22 cellular contexts compared by ENCODE assay signal in the genomic region with DNA sequence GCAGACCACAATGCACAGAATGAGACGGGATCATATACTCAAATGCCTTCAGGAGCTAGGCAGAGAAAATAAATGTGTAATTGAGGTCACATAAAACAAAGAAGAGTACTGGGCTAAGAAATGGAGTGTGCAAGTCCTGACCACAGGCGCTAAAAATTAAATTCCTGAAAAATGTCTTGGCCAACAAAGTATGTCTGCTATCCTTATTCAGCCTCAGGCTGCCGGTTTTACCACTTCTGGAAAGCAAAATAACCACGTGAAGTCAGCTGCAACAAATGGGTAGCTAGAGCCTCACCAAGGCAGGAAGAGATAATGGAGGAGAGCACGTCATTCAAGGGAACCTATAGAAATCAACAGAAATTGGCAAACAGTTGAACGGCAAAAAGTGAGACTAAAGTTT. TPM values are rescaled to one million over a fixed set of nuclear protein-coding genes. Genes with fewer than 3 reads are reported as not detected.
A peak's percentile ranks its signal among the peaks of the same experiment; 100 is the strongest.
DNase-seq lines count a peak whose midpoint lies in the region; ATAC-seq and TF ChIP-seq lines count a peak whose summit lies in the region.
"Had no signal": no experiment of that assay in that cellular context is flagged by ENCODE, and none has a peak within 500 bp of the region (broad histone marks: within the 10 kb centered on the region; RNA-seq: fewer than 3 reads in every experiment).

No MANE protein-coding gene starts in this region.

- POLR2A ChIA-PET in WTC11 (lab: Charles Lee) = no interaction called here

- H3K27me3 Mint-ChIP-seq in WTC11 (ENCODE audit: low read depth) = no peaks in the 10 kb centered on the region; the same call in 1 of the 2 replicates

- H3K36me3 Mint-ChIP-seq in WTC11 = peaks cover 27% of the 10 kb centered on the region
- H3K36me3 Mint-ChIP-seq: activated CD4-positive, alpha-beta memory T cell treated with anti-CD3 and anti-CD28 coated beads for 36 hours; activated naive CD8-positive, alpha-beta T cell had no signal

- TF ChIP-seq CTCF in 22Rv1 (IDR thresholded peaks at IDR 0.05) (no peak), WTC11 (IDR thresholded peaks at IDR 0.05) (no peak)

- H3K4me1 Mint-ChIP-seq in WTC11 = peaks cover 25% of the 10 kb centered on the region

- H3K27ac Mint-ChIP-seq in WTC11 = 0 out of 2 replicates have a peak overlapping the region, but pooled peaks have one; percentile 3
- H3K27ac Mint-ChIP-seq: activated CD4-positive, alpha-beta memory T cell treated with anti-CD3 and anti-CD28 coated beads for 36 hours; activated naive CD8-positive, alpha-beta T cell; activated T-cell treated with anti-CD3 and anti-CD28 coated beads, Interleukin-2, amount 50 U/mL, for 72 hours had no signal

- H3K9me3 Mint-ChIP-seq in WTC11 = no peaks in the 10 kb centered on the region
- H3K9me3 Mint-ChIP-seq: activated CD4-positive, alpha-beta memory T cell treated with anti-CD3 and anti-CD28 coated beads for 36 hours; activated T-cell treated with anti-CD3 and anti-CD28 coated beads, Interleukin-2, amount 50 U/mL, for 72 hours had no signal

- peak; percentile 45 for DNase-seq in GM03348 (ENCODE audit: low spot score)
- DNase-seq in WTC11 (ENCODE audit: low spot score) = no peak
- DNase-seq in iris pigment epithelial cell (ENCODE audit: low read depth) = peak; percentile 66
- no peak for DNase-seq in NCI-H526 (lab: John Stamatoyannopoulos, UW)
- no peak for DNase-seq in NCI-H146 (lab: John Stamatoyannopoulos, UW)
- DNase-seq: activated CD4-positive, alpha-beta memory T cell treated with anti-CD3 and anti-CD28 coated beads for 36 hours; activated T-cell treated with anti-CD3 and anti-CD28 coated beads, Interleukin-2, amount 50 U/mL, for 72 hours; COR-L47; effector CD4-positive, alpha-beta T cell; NCI-H2081 treated with DMSO at 0.1 percent for 48 hours; NCI-H69; stimulated activated CD4-positive, alpha-beta T cell treated with anti-CD3 and anti-CD28 coated beads, Interleukin-12 subunit alpha, Interleukin-12 subunit beta, amount 100 ng/mL, for 4 hours; stimulated activated naive CD4-positive, alpha-beta T cell; upper lobe of left lung had no signal

- ATAC-seq in WTC11 (no peak), GM21717 (IDR thresholded peaks at IDR 0.05; ENCODE audit: unreplicated experiment) (no peak), HG03159 (IDR thresholded peaks at IDR 0.05; ENCODE audit: unreplicated experiment) (no peak)
- ATAC-seq: activated T-cell treated with anti-CD3 and anti-CD28 coated beads, Interleukin-2, amount 50 U/mL, for 72 hours; HCT116; left lobe of liver; Panc1 had no signal

- CTCF ChIA-PET in WTC11 (lab: Charles Lee) = interaction anchor here (0.8 kb wide), 1 partner anchor 81 kb away, joined by 4 read pairs; no protein-coding TSS in a partner anchor

- H3K4me3 Mint-ChIP-seq in WTC11 = no peak overlapping the region
- H3K4me3 Mint-ChIP-seq: activated CD4-positive, alpha-beta memory T cell treated with anti-CD3 and anti-CD28 coated beads for 36 hours; activated naive CD8-positive, alpha-beta T cell; activated T-cell treated with anti-CD3 and anti-CD28 coated beads, Interleukin-2, amount 50 U/mL, for 72 hours had no signal

- H3K27ac ChIP-seq in 22Rv1 = 0 out of 2 replicates have a peak overlapping the region, but pooled peaks have one; percentile 54
- H3K27ac ChIP-seq: cardiac muscle cell had no signal

TF ChIP-seq in WTC11, 78 proteins besides CTCF, POLR2A, EP300 and RAD21:
- TF ChIP-seq FOXK1 (CRISPR knock-in tag; IDR thresholded peaks at IDR 0.05) = no peak
- TF ChIP-seq NR1H2 (CRISPR knock-in tag; IDR thresholded peaks at IDR 0.05) = no peak
- TF ChIP-seq JAZF1 (CRISPR knock-in tag; IDR thresholded peaks at IDR 0.05) = no peak
- TF ChIP-seq ZNF232 (CRISPR knock-in tag; IDR thresholded peaks at IDR 0.05) = no peak
- TF ChIP-seq SMAD3 (CRISPR knock-in tag; IDR thresholded peaks at IDR 0.05; ENCODE audit: borderline replicate concordance) = no peak
- no peak for TF ChIP-seq TCF7 (CRISPR knock-in tag; IDR thresholded peaks at IDR 0.05; ENCODE audit: low read depth)
- TF ChIP-seq, protein P1, sequence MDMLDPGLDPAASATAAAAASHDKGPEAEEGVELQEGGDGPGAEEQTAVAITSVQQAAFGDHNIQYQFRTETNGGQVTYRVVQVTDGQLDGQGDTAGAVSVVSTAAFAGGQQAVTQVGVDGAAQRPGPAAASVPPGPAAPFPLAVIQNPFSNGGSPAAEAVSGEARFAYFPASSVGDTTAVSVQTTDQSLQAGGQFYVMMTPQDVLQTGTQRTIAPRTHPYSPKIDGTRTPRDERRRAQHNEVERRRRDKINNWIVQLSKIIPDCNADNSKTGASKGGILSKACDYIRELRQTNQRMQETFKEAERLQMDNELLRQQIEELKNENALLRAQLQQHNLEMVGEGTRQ (CRISPR knock-in tag; IDR thresholded peaks at IDR 0.05) = no peak
- TF ChIP-seq NFYB (CRISPR knock-in tag; conservative IDR thresholded peaks at IDR 0.05; ENCODE audit: low read depth) = no peak
- no peak for TF ChIP-seq CREB1 (CRISPR knock-in tag; IDR thresholded peaks at IDR 0.05)
- no peak for TF ChIP-seq ZNF532 (CRISPR knock-in tag; IDR thresholded peaks at IDR 0.05; ENCODE audit: borderline replicate concordance)
- TF ChIP-seq ZNF671 (CRISPR knock-in tag; IDR thresholded peaks at IDR 0.05) = no peak

RNA-seq across cellular contexts. Expression of gene PYGL, which starts 3.1 kb away (rescaled TPM):
- 81.0 to 107 TPM (median 101 TPM) in 3 replicates for total RNA-seq in WTC11 (2021)

Comparison
In these comparisons a context has a peak if more than half of its experiments do, and no peak if none do; other contexts are left out.
1. DNase-seq: peak in GM03348 (single experiment) and iris pigment epithelial cell (single experiment); none in WTC11 (single experiment), NCI-H526 (0 of 2) and NCI-H146 (single experiment).